15 cellular contexts compared by ENCODE assay signal in the genomic region with DNA sequence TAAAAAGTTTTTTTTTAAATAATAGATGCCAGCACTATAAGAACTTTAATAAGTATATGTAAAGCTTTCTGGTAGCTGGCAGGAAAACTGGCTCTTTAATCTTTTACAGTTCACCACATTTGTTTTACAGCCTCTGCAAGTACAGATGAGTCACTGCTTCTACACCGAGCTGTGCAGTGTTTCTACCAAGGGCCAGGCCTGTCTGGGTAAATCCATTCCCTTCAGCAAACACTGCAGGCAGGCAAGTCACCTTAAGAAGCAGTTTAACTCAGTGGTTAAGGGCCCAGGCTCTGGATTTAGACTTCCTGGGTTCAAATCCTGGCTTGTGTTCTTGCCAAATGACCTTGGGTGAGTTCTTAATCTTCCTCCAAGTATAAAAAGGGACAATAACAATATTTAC.
A peak's percentile ranks its signal among the peaks of the same experiment; 100 is the strongest.
DNase-seq lines count a peak whose midpoint lies in the region; TF ChIP-seq lines count a peak whose summit lies in the region.
"Had no signal": no experiment of that assay in that cellular context is flagged by ENCODE, and none has a peak within 500 bp of the region (broad histone marks: within the 10 kb centered on the region; RNA-seq: fewer than 3 reads in every experiment).

No MANE protein-coding gene starts in this region.

- WGBS in esophagus squamous epithelium, 2 donors = 20% methylated on average over 1 of the region's 1 CpG; no CpG with 5 or more reads in 1 of the 2 donors

- H3K4me1 ChIP-seq in OCI-LY7 (ENCODE audit: insufficient read depth, low read length, poor library complexity, severe bottlenecking) = no peaks in the 10 kb centered on the region
- peaks cover 0 to 14% (median 0%) of the 10 kb centered on the region in 3 donors for H3K4me1 ChIP-seq in esophagus squamous epithelium
- H3K4me1 ChIP-seq: SJCRH30 had no signal

- no TSS peak for BruUV-seq in OCI-LY7 (replicated peaks; lab: Mats Ljungman, UMichigan)

- TF ChIP-seq POLR2A in esophagus squamous epithelium (IDR thresholded peaks at IDR 0.05) = no peak

- H4K20me1 ChIP-seq in OCI-LY7 (ENCODE audit: insufficient read depth, low read length) = no peaks in the 10 kb centered on the region

- intact Hi-C loops in OCI-LY7 (cut with micrococcal nuclease; ENCODE audit: unreplicated experiment) = no loop called here
- intact Hi-C loops in esophagus squamous epithelium (cut with DNase I) = no loop called here

- H3K36me3 ChIP-seq in BJ (ENCODE audit: control insufficient read depth, insufficient read depth, low read length) = no peaks in the 10 kb centered on the region
- H3K36me3 ChIP-seq in OCI-LY7 (ENCODE audit: insufficient read depth, low read length) = no peaks in the 10 kb centered on the region
- no peaks in the 10 kb centered on the region for H3K36me3 ChIP-seq in esophagus squamous epithelium
- H3K36me3 ChIP-seq: ovary, SJCRH30, thoracic aorta had no signal

- POLR2A ChIA-PET in BJ (lab: Charles Lee) = no interaction called here
- POLR2A ChIA-PET in OCI-LY7 (lab: Charles Lee) = no interaction called here

- H3K9me2 ChIP-seq in OCI-LY7 (ENCODE audit: insufficient read depth, low read length) = no peaks in the 10 kb centered on the region

- H2AFZ ChIP-seq in OCI-LY7 (ENCODE audit: low read length) = no peak overlapping the region

- TF ChIP-seq CTCF in BJ (IDR thresholded peaks at IDR 0.05; ENCODE audit: insufficient read depth, low read depth, low read length) (no peak), OCI-LY7 (conservative IDR thresholded peaks at IDR 0.05; ENCODE audit: low read length) (no peak), esophagus squamous epithelium (IDR thresholded peaks at IDR 0.05) (no peak)

- CTCF ChIA-PET in BJ (lab: Yijun Ruan, JAX) = no interaction called here
- CTCF ChIA-PET in OCI-LY7 (lab: Charles Lee; ENCODE audit: unreplicated experiment) = no interaction called here

- H3K27me3 ChIP-seq in BJ (ENCODE audit: control insufficient read depth, insufficient read depth, low read length) = no peaks in the 10 kb centered on the region
- H3K27me3 ChIP-seq in esophagus squamous epithelium = no peaks in the 10 kb centered on the region
- H3K27me3 ChIP-seq: ovary, SJCRH30 had no signal

- no peak overlapping the region for H3K4me3 ChIP-seq in BJ (ENCODE audit: low read depth, low read length)
- no peak overlapping the region for H3K4me3 ChIP-seq in OCI-LY7 (ENCODE audit: low read depth, low read length, poor library complexity, severe bottlenecking)
- no peak overlapping the region for H3K4me3 ChIP-seq in esophagus squamous epithelium
- H3K4me3 ChIP-seq: ovary, SJCRH30, thoracic aorta had no signal

- no peak overlapping the region for H3K4me2 ChIP-seq in OCI-LY7 (ENCODE audit: low read length)

- H3K9me3 ChIP-seq in OCI-LY7 (ENCODE audit: low read length) (no peaks in the 10 kb centered on the region), esophagus squamous epithelium (no peaks in the 10 kb centered on the region)
- H3K9me3 ChIP-seq: ovary, SJCRH30, thoracic aorta had no signal

- peak; percentile 71 for DNase-seq in A172 (ENCODE audit: low spot score)
- peak; percentile 26 for DNase-seq in BJ (ENCODE audit: low read depth)
- DNase-seq in OCI-LY7 (ENCODE audit: low spot score) = peak; percentile 27
- DNase-seq in glomerular visceral epithelial cell (ENCODE audit: extremely low spot score) = peak; percentile 62
- DNase-seq in activated gamma-delta T cell (lab: John Stamatoyannopoulos, UW) = no peak
- DNase-seq in HuH-7 (ENCODE audit: low spot score) = no peak
- no peak for DNase-seq in esophagus squamous epithelium (lab: John Stamatoyannopoulos, UW)
- DNase-seq in germinal center (ENCODE audit: low spot score) = no peak
- DNase-seq: activated naive CD4-positive, alpha-beta T cell treated with anti-CD3 and anti-CD28 coated beads, Interleukin-2, amount 50 U/mL, for 16 hours; DND-41; islet precursor cell; NCI-H2081; ovary; SJCRH30 had no signal

- no peak overlapping the region for H3K27ac ChIP-seq in OCI-LY7 (ENCODE audit: low read depth, low read length, poor library complexity, severe bottlenecking)
- no peak overlapping the region for H3K27ac ChIP-seq in esophagus squamous epithelium
- H3K27ac ChIP-seq: ovary, SJCRH30, thoracic aorta had no signal

- no peaks in the 10 kb centered on the region for H3K79me2 ChIP-seq in OCI-LY7 (ENCODE audit: insufficient read depth, low read depth, low read length)

Comparison
In these comparisons a context has a peak if more than half of its experiments do, and no peak if none do; other contexts are left out.
1. DNase-seq: peak in A172 (single experiment), BJ (single experiment), OCI-LY7 (single experiment) and glomerular visceral epithelial cell (single experiment); none in activated gamma-delta T cell (single experiment), HuH-7 (single experiment), esophagus squamous epithelium (single experiment) and germinal center (single experiment).